ENCODE assay signal across 8 cellular contexts in the genomic region with DNA sequence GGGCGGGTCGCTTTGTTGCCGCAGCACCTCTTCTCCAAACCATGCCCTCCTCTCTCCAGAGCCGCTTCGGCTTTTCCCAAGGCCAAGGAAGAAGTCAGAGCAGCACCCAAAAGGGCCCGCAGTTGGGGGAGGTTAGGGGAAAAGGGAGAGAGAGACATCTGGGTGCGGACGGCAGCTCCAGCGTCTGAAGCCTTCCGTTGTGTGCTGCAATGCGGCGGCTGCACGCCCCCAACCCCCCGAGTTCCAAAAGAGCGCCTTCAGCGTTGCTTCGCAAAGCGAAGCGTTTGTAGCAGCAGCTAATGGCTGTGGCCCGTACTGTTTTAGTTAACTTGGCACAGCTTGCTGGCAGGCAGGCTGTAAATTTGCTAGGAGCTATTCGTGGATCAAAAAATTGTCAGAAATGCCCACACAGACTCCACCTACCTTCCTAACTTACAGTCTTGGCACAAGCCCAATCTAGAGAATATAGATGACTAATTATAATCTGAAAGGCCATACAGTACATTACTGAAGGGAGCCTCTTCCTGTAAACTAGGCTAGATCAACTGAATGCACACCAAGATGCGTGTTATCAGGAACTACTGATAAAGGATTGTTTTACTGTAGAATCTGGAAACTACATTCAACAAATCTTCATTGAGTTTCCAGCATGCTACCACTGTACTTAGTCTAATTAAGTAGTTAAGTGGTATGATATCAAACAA. TPM values are rescaled to one million over a fixed set of nuclear protein-coding genes. Genes with fewer than 3 reads are reported as not detected.
DNase-seq lines count a peak whose midpoint lies in the region; ATAC-seq and TF ChIP-seq lines count a peak whose summit lies in the region.

No MANE protein-coding gene starts in this region.

- no peak for TF ChIP-seq CTCF in foreskin keratinocyte (conservative IDR thresholded peaks at IDR 0.05)
- TF ChIP-seq CTCF in neural progenitor cell (IDR thresholded peaks at IDR 0.05) = no peak
- no peak for TF ChIP-seq CTCF in testis (IDR thresholded peaks at IDR 0.05)

- peak; percentile 21 for ATAC-seq in GM18517 (IDR thresholded peaks at IDR 0.05; ENCODE audit: unreplicated experiment)
- peak; percentile 56 for ATAC-seq in foreskin keratinocyte
- ATAC-seq in HG03520 (IDR thresholded peaks at IDR 0.05; ENCODE audit: unreplicated experiment) = no peak

- peak overlapping the region; percentile 81 for H3K4me2 ChIP-seq in neural progenitor cell

- no peaks in the 10 kb centered on the region for H3K9me3 Mint-ChIP-seq in neural progenitor cell

- 0% methylated on average over 22 of the region's 22 CpGs for WGBS in testis, 2 donors

- H3K27me3 Mint-ChIP-seq in neural progenitor cell (ENCODE audit: insufficient read depth, low read depth) = peaks cover 8% of the 10 kb centered on the region

- peaks cover 12% of the 10 kb centered on the region for H3K4me1 ChIP-seq in foreskin keratinocyte
- peaks cover 14% of the 10 kb centered on the region for H3K4me1 ChIP-seq in neural progenitor cell
- H3K4me1 ChIP-seq in testis = peaks cover 28% of the 10 kb centered on the region

- no peaks in the 10 kb centered on the region for H3K27me3 ChIP-seq in foreskin keratinocyte
- peaks cover 14% of the 10 kb centered on the region for H3K27me3 ChIP-seq in neural progenitor cell
- no peaks in the 10 kb centered on the region for H3K27me3 ChIP-seq in testis

- H3K27ac Mint-ChIP-seq in neural progenitor cell = peak overlapping the region; percentile 99

- H3K9me3 ChIP-seq in neural progenitor cell (ENCODE audit: low read depth) (no peaks in the 10 kb centered on the region), testis (no peaks in the 10 kb centered on the region)

- peaks cover 25% of the 10 kb centered on the region for H3F3A ChIP-seq in neural progenitor cell (ENCODE audit: low read depth)

- no peak for TF ChIP-seq POLR2A in testis (IDR thresholded peaks at IDR 0.05)

- peak overlapping the region; percentile 91 for H3K4me3 Mint-ChIP-seq in neural progenitor cell

- intact Hi-C loops in testis (cut with DNase I; ENCODE audit: low total_unique reads) = loop anchor here (10.0 kb wide), 1 partner anchor 52 kb away; no protein-coding TSS in a partner anchor

- peaks cover 46% of the 10 kb centered on the region for H3K4me1 Mint-ChIP-seq in neural progenitor cell

- H3K79me2 ChIP-seq in neural progenitor cell (ENCODE audit: low read depth) = peaks cover 33% of the 10 kb centered on the region

- H3K4me3 ChIP-seq in neural progenitor cell = peak overlapping the region; percentile 96
- H3K4me3 ChIP-seq in testis = peak overlapping the region; percentile 63 to 98

- DNase-seq in HS-5 (ENCODE audit: low read depth) (peak; percentile 74), RPMI7951 (ENCODE audit: low read depth) (peak; percentile 83), foreskin keratinocyte (peak; percentile 53 to 78), neural progenitor cell (ENCODE audit: low spot score) (peak; percentile 69), testis (peak; percentile 49)
- DNase-seq in activated naive CD4-positive, alpha-beta T cell (lab: John Stamatoyannopoulos, UW) = peak; percentile 12 to 57 (median 30)

- H2AFZ ChIP-seq in neural progenitor cell (replicated peaks) = peak overlapping the region; percentile 69

- H3K36me3 Mint-ChIP-seq in neural progenitor cell = no peaks in the 10 kb centered on the region

- H3K9ac ChIP-seq in neural progenitor cell = peak overlapping the region; percentile 15

- H3K36me3 ChIP-seq in neural progenitor cell = no peaks in the 10 kb centered on the region
- no peaks in the 10 kb centered on the region for H3K36me3 ChIP-seq in testis (ENCODE audit: low read depth, missing control alignments)

- peaks cover 32% of the 10 kb centered on the region for H4K20me1 ChIP-seq in neural progenitor cell (ENCODE audit: low read depth)

- H3K27ac ChIP-seq in foreskin keratinocyte (peak overlapping the region; percentile 75), neural progenitor cell (peak overlapping the region; percentile 72), testis (peak overlapping the region; percentile 77 to 99)

RNA-seq across cellular contexts. Expression of a gene that starts 1.1 kb away (rescaled TPM):
- 69.5 and 72.8 TPM in 2 replicates for total RNA-seq in RPMI7951 (2014; rRNA removed; shearing (Covaris generic))
- total RNA-seq in foreskin keratinocyte (31.1 and 31.2 TPM in 2 replicates), neural progenitor cell (ENCODE audit: low replicate concordance) (31.2 and 45.5 TPM in 2 replicates), testis (10 to 100 TPM; 45.8 to 48.1 TPM)
- polyA plus RNA-seq in foreskin keratinocyte (12.6 and 14.4 TPM in 2 replicates), testis (ENCODE audit: insufficient read depth, low read depth, low replicate concordance) (45.0 TPM)

Comparison
In these comparisons a context has a peak if more than half of its experiments do, and no peak if none do; other contexts are left out.
1. DNase-seq: peak in every context shown above with its lines; median percentile 83 in RPMI7951; 74 in HS-5; 69 in neural progenitor cell; 66 in foreskin keratinocyte; 49 in testis; 30 in activated naive CD4-positive, alpha-beta T cell.